In genomic region chr20:58306421-58307261, GRCh38 we compare ENCODE assay signal across 8 cellular contexts. TPM values are rescaled to one million over a fixed set of nuclear protein-coding genes. Genes with fewer than 3 reads are reported as not detected.
DNase-seq lines count a peak whose midpoint lies in the region; ATAC-seq and TF ChIP-seq lines count a peak whose summit lies in the region.

No MANE protein-coding gene starts in this region.

- H3K79me2 ChIP-seq in OCI-LY7 (ENCODE audit: insufficient read depth, low read depth, low read length), result peaks cover 16% of the 10 kb centered on the region; the same call in 1 of the 2 replicates

- H3K27ac ChIP-seq in OCI-LY7 (ENCODE audit: low read depth, low read length, poor library complexity, severe bottlenecking), result peak overlapping the region; percentile 10

- peak overlapping the region; percentile 43 for H3K4me2 ChIP-seq in OCI-LY7 (ENCODE audit: low read length)

- H3K4me3 ChIP-seq in AG10803 (ENCODE audit: low read length), result no peak overlapping the region
- H3K4me3 ChIP-seq in OCI-LY7 (ENCODE audit: low read depth, low read length, poor library complexity, severe bottlenecking), result no peak overlapping the region

- no peak overlapping the region for H2AFZ ChIP-seq in OCI-LY7 (ENCODE audit: low read length)

- intact Hi-C loops in OCI-LY7 (cut with micrococcal nuclease; ENCODE audit: unreplicated experiment), result loop anchor here (10.0 kb wide), 1 partner anchor 138 kb away; no protein-coding TSS in a partner anchor

- POLR2A ChIA-PET in OCI-LY7 (lab: Charles Lee), result interaction anchor here (0.7 kb wide), 1 partner anchor 897 kb away, joined by 3 read pairs; no protein-coding TSS in a partner anchor

- TF ChIP-seq CTCF in AG10803 (conservative IDR thresholded peaks at IDR 0.05; ENCODE audit: low read length) (no peak), OCI-LY7 (conservative IDR thresholded peaks at IDR 0.05; ENCODE audit: low read length) (no peak)

- no peaks in the 10 kb centered on the region for H3K9me3 ChIP-seq in OCI-LY7 (ENCODE audit: low read length)

- ATAC-seq in GM21529 (IDR thresholded peaks at IDR 0.05; ENCODE audit: unreplicated experiment), result peak; percentile 25
- no peak for ATAC-seq in GM18519 (IDR thresholded peaks at IDR 0.05; ENCODE audit: low FRiP score, unreplicated experiment)

- no peaks in the 10 kb centered on the region for H4K20me1 ChIP-seq in OCI-LY7 (ENCODE audit: insufficient read depth, low read length)

- TSS peak; percentile 48 for BruUV-seq in OCI-LY7 (replicated peaks; lab: Mats Ljungman, UMichigan)

- DNase-seq in AG10803 (ENCODE audit: low read depth) (peak; percentile 9), OCI-LY7 (ENCODE audit: low spot score) (peak; percentile 24), activated T-cell treated with anti-CD3 and anti-CD28 coated beads for 48 hours (ENCODE audit: low read depth) (peak; percentile 50), iris pigment epithelial cell (ENCODE audit: low read depth) (peak; percentile 75), NCI-H128 (lab: John Stamatoyannopoulos, UW; ENCODE audit: unreplicated experiment) (no peak)
- peak; percentile 59 to 64 for DNase-seq in stimulated activated CD8-positive, alpha-beta memory T cell treated with anti-CD3 and anti-CD28 coated beads, Interleukin-7, amount 100 ng/mL, for 4 hours (ENCODE audit: low read depth in 2 of 2)

- H3K9me2 ChIP-seq in OCI-LY7 (ENCODE audit: insufficient read depth, low read length), result no peaks in the 10 kb centered on the region

- CTCF ChIA-PET in OCI-LY7 (lab: Charles Lee; ENCODE audit: unreplicated experiment), result no interaction called here

- H3K36me3 ChIP-seq in OCI-LY7 (ENCODE audit: insufficient read depth, low read length), result peaks cover 4% of the 10 kb centered on the region; the same call in 1 of the 2 replicates

- H3K4me1 ChIP-seq in OCI-LY7 (ENCODE audit: insufficient read depth, low read length, poor library complexity, severe bottlenecking), result peaks cover 25% of the 10 kb centered on the region

RNA-seq across cellular contexts. Expression of gene RAB22A, which starts 2.9 kb away (rescaled TPM):
- 6.8 and 7.0 TPM in 2 replicates for total RNA-seq in OCI-LY7 (2014; rRNA removed; shearing (Covaris generic))
- total RNA-seq in OCI-LY7 (2022), result 13.4 and 14.1 TPM in 2 replicates
